In genomic region chr10:102628451-102628911, GRCh38 we compare ENCODE assay signal across 8 cellular contexts. TPM values are rescaled to one million over a fixed set of nuclear protein-coding genes. Genes with fewer than 3 reads are reported as not detected.
DNase-seq lines count a peak whose midpoint lies in the region; ATAC-seq and TF ChIP-seq lines count a peak whose summit lies in the region.

No MANE protein-coding gene starts in this region.

- intact Hi-C loops in adrenal gland (cut with DNase I), result no loop called here
- intact Hi-C loops in left ventricle myocardium inferior (cut with micrococcal nuclease), result no loop called here
- intact Hi-C loops in psoas muscle (cut with DNase I), result no loop called here

- H3K27ac ChIP-seq in adrenal gland, result peak overlapping the region in 4 of 5 donors; percentile 11 to 81 (median 61)
- H3K27ac ChIP-seq in left ventricle myocardium inferior (replicated peaks), result peak overlapping the region; percentile 91
- peak overlapping the region; percentile 81 for H3K27ac ChIP-seq in psoas muscle

- H3K4me1 ChIP-seq in adrenal gland (replicated peaks in 1 of 2) (peaks cover 28 to 66% of the 10 kb centered on the region in 2 donors), left ventricle myocardium inferior (peaks cover 91% of the 10 kb centered on the region), psoas muscle (peaks cover 60% of the 10 kb centered on the region)

- ATAC-seq in psoas muscle, result peak; percentile 36 to 64 (median 48)
- ATAC-seq in HG02981 (IDR thresholded peaks at IDR 0.05; ENCODE audit: unreplicated experiment), result no peak

- 14 to 39% (median 27%) methylated on average over 9 to 11 of the region's 11 CpGs for WGBS in adrenal gland, 4 donors
- WGBS in psoas muscle, 3 donors, result 24 to 44% (median 30%) methylated on average over 11 of the region's 11 CpGs

- peak in 2 of 6 experiments; percentile 15 for TF ChIP-seq CTCF in adrenal gland (IDR thresholded peaks at IDR 0.05)
- TF ChIP-seq CTCF in left ventricle myocardium inferior (IDR thresholded peaks at IDR 0.05; ENCODE audit: borderline replicate concordance), result peak; percentile 33
- no peak for TF ChIP-seq CTCF in psoas muscle (IDR thresholded peaks at IDR 0.05)

- DNase-seq in Daoy (ENCODE audit: low read depth) (peak; percentile 73), adrenal gland (peak; percentile 77 to 91 (median 85)), left ventricle myocardium inferior (peak; percentile 78), psoas muscle (peak; percentile 70 to 85), RPMI8226 (no peak), T-helper 9 cell (no peak)
- DNase-seq in stimulated activated CD4-positive, alpha-beta T cell treated with anti-CD3 and anti-CD28 coated beads, Interleukin-4, amount 100 ng/mL, for 1 hour, result no peak

- H3K9me3 ChIP-seq in adrenal gland (replicated peaks in 1 of 3), result no peaks in the 10 kb centered on the region
- no peaks in the 10 kb centered on the region for H3K9me3 ChIP-seq in left ventricle myocardium inferior (replicated peaks)
- H3K9me3 ChIP-seq in psoas muscle, result no peaks in the 10 kb centered on the region

- TF ChIP-seq POLR2A in adrenal gland (IDR thresholded peaks at IDR 0.05), result no peak

- H3K4me3 ChIP-seq in adrenal gland, result no peak overlapping the region
- no peak overlapping the region for H3K4me3 ChIP-seq in left ventricle myocardium inferior
- H3K4me3 ChIP-seq in psoas muscle, result no peak overlapping the region

- H3K27me3 ChIP-seq in adrenal gland (no peaks in the 10 kb centered on the region), left ventricle myocardium inferior (ENCODE audit: low read depth) (no peaks in the 10 kb centered on the region), psoas muscle (ENCODE audit: insufficient read depth in 3 of 3, low read length in 2 of 3) (no peaks in the 10 kb centered on the region)

- H3K36me3 ChIP-seq in adrenal gland (replicated peaks in 1 of 2) (peaks cover 0 to 11% of the 10 kb centered on the region in 2 donors), left ventricle myocardium inferior (peaks cover 3% of the 10 kb centered on the region), psoas muscle (ENCODE audit: insufficient read depth in 1 of 2, low read depth in 1 of 2) (no peaks in the 10 kb centered on the region)

RNA-seq across cellular contexts. Expression of gene TRIM8, which starts 15.8 kb away (rescaled TPM):
- 39.8 and 54.1 TPM in 2 replicates for total RNA-seq in Daoy (2014; rRNA removed; shearing (Covaris generic))
- 100 to 1,000 TPM in 7 of 8 donors, 10 to 100 TPM in 1; 73.1 to 175 (median 138) TPM for total RNA-seq in adrenal gland
- 10 to 100 TPM; 45.0 to 57.6 (median 53.0) TPM for polyA plus RNA-seq in adrenal gland
- 95.1 TPM for total RNA-seq in left ventricle myocardium inferior
- 100 to 1,000 TPM in 3 of 4 donors, 10 to 100 TPM in 1; 97.2 to 166 (median 111) TPM for total RNA-seq in psoas muscle
- 10 to 100 TPM; 57.6 to 72.4 (median 72.3) TPM for polyA plus RNA-seq in psoas muscle

Comparison
In these comparisons a context has a peak if more than half of its experiments do, and no peak if none do; other contexts are left out.
1. DNase-seq: peak in Daoy (single experiment), adrenal gland (7 of 7), left ventricle myocardium inferior (single experiment) and psoas muscle (2 of 2); none in RPMI8226 (single experiment), stimulated activated CD4-positive, alpha-beta T cell treated with anti-CD3 and anti-CD28 coated beads, Interleukin-4, amount 100 ng/mL, for 1 hour (single experiment) and T-helper 9 cell (single experiment).
2. Peak in every context shown above with its lines, with median percentiles within 50 percentile points of each other: H3K27ac ChIP-seq.